12 cellular contexts compared by ENCODE assay signal in genomic region chr6:29827579-29828470, GRCh38. TPM values are rescaled to one million over a fixed set of nuclear protein-coding genes. Genes with fewer than 3 reads are reported as not detected.
DNase-seq lines count a peak whose midpoint lies in the region; ATAC-seq, FAIRE-seq and TF ChIP-seq lines count a peak whose summit lies in the region.
"Had no signal": no experiment of that assay in that cellular context is flagged by ENCODE, and none has a peak within 500 bp of the region (broad histone marks: within the 10 kb centered on the region; RNA-seq: fewer than 3 reads in every experiment).

HLA-G (plus strand) TSS chr6:29827825; CDS start chr6:29827845, 20 bp downstream.

- no peak for FAIRE-seq in bronchial epithelial cell (lab: Jason Lieb, UNC)

- DNase-seq in SK-N-SH (no peak), bronchial epithelial cell (ENCODE audit: low read depth) (no peak), left lung (peak in 1 of 2 donors; percentile 77), GM13976 (ENCODE audit: low spot score) (no peak), HAP-1 (ENCODE audit: low spot score in 2 of 2) (no peak)
- DNase-seq in activated CD8-positive, alpha-beta memory T cell treated with anti-CD3 and anti-CD28 coated beads, Interleukin-2, amount 50 U/mL, for 4 hours = no peak
- DNase-seq: 8988T had no signal

- no peaks in the 10 kb centered on the region for H3K9me3 Mint-ChIP-seq in stimulated activated naive CD8-positive, alpha-beta T cell treated with anti-CD3 and anti-CD28 coated beads, Interleukin-15, Interleukin-2, amounts not matched to agents 100 ng/mL and 50 ng/mL, for 24 hours
- H3K9me3 Mint-ChIP-seq: dendritic cell treated with granulocyte-macrophage colony-stimulating factor and Interleukin-4, amounts not matched to agents 40 ng/mL and 50 ng/mL, for 4 days had no signal

- POLR2A ChIA-PET in SK-N-SH (lab: Yijun Ruan, JAX) = no interaction called here

- H3K4me1 ChIP-seq in SK-N-SH (ENCODE audit: control insufficient read depth in 1 of 2, insufficient read depth in 2 of 2, low read depth in 1 of 2, low read length in 1 of 2) (no peaks in the 10 kb centered on the region), left lung (peaks cover 8 to 11% of the 10 kb centered on the region in 2 donors), HAP-1 (no peaks in the 10 kb centered on the region)

- H3K4me1 Mint-ChIP-seq in stimulated activated naive CD8-positive, alpha-beta T cell treated with anti-CD3 and anti-CD28 coated beads, Interleukin-15, Interleukin-2, amounts not matched to agents 100 ng/mL and 50 ng/mL, for 24 hours (ENCODE audit: low read depth) = peaks cover 4% of the 10 kb centered on the region

- H3K9me3 ChIP-seq in SK-N-SH (no peaks in the 10 kb centered on the region), left lung (no peaks in the 10 kb centered on the region), HAP-1 (no peaks in the 10 kb centered on the region)

- H3K27me3 ChIP-seq in SK-N-SH (ENCODE audit: insufficient read depth) (peaks cover 11% of the 10 kb centered on the region; the same call in 1 of the 2 replicates), bronchial epithelial cell (ENCODE audit: control insufficient read depth, insufficient read depth, low read length) (peaks cover 13% of the 10 kb centered on the region), left lung (peaks cover 19 to 90% of the 10 kb centered on the region in 2 donors), HAP-1 (ENCODE audit: low read depth) (no peaks in the 10 kb centered on the region)

- WGBS in SK-N-SH (ENCODE audit: low lambda C conversion rate) = 42% methylated on average over 11 of the region's 75 CpGs

- CTCF ChIA-PET in SK-N-SH (lab: Yijun Ruan, JAX) = no interaction called here

- no peaks in the 10 kb centered on the region for H3K9me2 ChIP-seq in SK-N-SH

- TF ChIP-seq EP300 in SK-N-SH (IDR thresholded peaks at IDR 0.05; ENCODE audit: borderline replicate concordance in 1 of 2, low read depth in 1 of 2, low read length in 1 of 2) = no peak

- ATAC-seq in SK-N-SH treated with all-trans-retinoic acid at 6 μM for 48 hours (peak; percentile 26; the same call in 2 of the 3 replicates), left lung (peak; percentile 61)

- no peak within 1 kb of the TSS for H3K27ac ChIP-seq in SK-N-SH (ENCODE audit: low read depth in 2 of 2, low read length in 1 of 2)
- no peak within 1 kb of the TSS for H3K27ac ChIP-seq in left lung
- H3K27ac ChIP-seq: GM23248 had no signal

- no peak for TF ChIP-seq RAD21 in SK-N-SH (IDR thresholded peaks at IDR 0.05; ENCODE audit: low read length)

- H3K36me3 ChIP-seq in SK-N-SH (replicated peaks in 1 of 2; ENCODE audit: control insufficient read depth in 1 of 2, insufficient read depth in 2 of 2, low read length in 1 of 2) = no peaks in the 10 kb centered on the region
- no peaks in the 10 kb centered on the region for H3K36me3 ChIP-seq in bronchial epithelial cell (ENCODE audit: control insufficient read depth, insufficient read depth, low read length)
- no peaks in the 10 kb centered on the region for H3K36me3 ChIP-seq in left lung
- H3K36me3 ChIP-seq in HAP-1 (replicated peaks) = no peaks in the 10 kb centered on the region

- H2AFZ ChIP-seq in SK-N-SH (ENCODE audit: low read depth) = no peak within 1 kb of the TSS
- H2AFZ ChIP-seq: GM23248 had no signal

- TF ChIP-seq CTCF in SK-N-SH (IDR thresholded peaks at IDR 0.05) = no peak
- TF ChIP-seq CTCF in bronchial epithelial cell (IDR thresholded peaks at IDR 0.05; ENCODE audit: insufficient read depth, low read length, severe bottlenecking) = no peak
- TF ChIP-seq CTCF in left lung (IDR thresholded peaks at IDR 0.05) = no peak
- no peak for TF ChIP-seq CTCF in GM13976 (IDR thresholded peaks at IDR 0.05; ENCODE audit: borderline replicate concordance, control extremely low read depth, extremely low read depth, insufficient read depth, missing control alignments)

- peaks cover 69% of the 10 kb centered on the region for H3K27me3 Mint-ChIP-seq in stimulated activated naive CD8-positive, alpha-beta T cell treated with anti-CD3 and anti-CD28 coated beads, Interleukin-15, Interleukin-2, amounts not matched to agents 100 ng/mL and 50 ng/mL, for 24 hours

- no peak within 1 kb of the TSS for H3K27ac Mint-ChIP-seq in stimulated activated naive CD8-positive, alpha-beta T cell treated with anti-CD3 and anti-CD28 coated beads, Interleukin-15, Interleukin-2, amounts not matched to agents 100 ng/mL and 50 ng/mL, for 24 hours
- H3K27ac Mint-ChIP-seq: dendritic cell treated with granulocyte-macrophage colony-stimulating factor and Interleukin-4, amounts not matched to agents 40 ng/mL and 50 ng/mL, for 4 days had no signal

- in situ Hi-C loops in GM13976 (cut with MboI; ENCODE audit: low sequenced_read_pairs, unreplicated experiment) = no loop called here
- in situ Hi-C loops in HAP-1 (cut with MboI; ENCODE audit: low sequenced_read_pairs) = no loop called here

- H3F3A ChIP-seq in SK-N-SH (replicated peaks; ENCODE audit: insufficient read depth) = no peaks in the 10 kb centered on the region

- H3K9ac ChIP-seq in SK-N-SH = no peak within 1 kb of the TSS
- H3K9ac ChIP-seq: GM23248 had no signal

- H3K4me3 Mint-ChIP-seq in stimulated activated naive CD8-positive, alpha-beta T cell treated with anti-CD3 and anti-CD28 coated beads, Interleukin-15, Interleukin-2, amounts not matched to agents 100 ng/mL and 50 ng/mL, for 24 hours = peak within 1 kb of the TSS; percentile 54
- H3K4me3 Mint-ChIP-seq: dendritic cell treated with granulocyte-macrophage colony-stimulating factor and Interleukin-4, amounts not matched to agents 40 ng/mL and 50 ng/mL, for 4 days had no signal

- H3K4me3 ChIP-seq in SK-N-SH (ENCODE audit: low read depth in 2 of 2, low read length in 1 of 2) (no peak within 1 kb of the TSS), bronchial epithelial cell (ENCODE audit: low read depth, low read length) (peak within 1 kb of the TSS; percentile 25), left lung (peak within 1 kb of the TSS; percentile 15 to 32), HAP-1 (no peak within 1 kb of the TSS)
- H3K4me3 ChIP-seq: GM23248 had no signal

- H3K4me2 ChIP-seq in SK-N-SH = no peak within 1 kb of the TSS

- intact Hi-C loops in left lung (cut with DNase I) = no loop called here

- H4K20me1 ChIP-seq in SK-N-SH (ENCODE audit: insufficient read depth) = no peaks in the 10 kb centered on the region

- H3K79me2 ChIP-seq in SK-N-SH (ENCODE audit: insufficient read depth) = no peaks in the 10 kb centered on the region

- H3K36me3 Mint-ChIP-seq in stimulated activated naive CD8-positive, alpha-beta T cell treated with anti-CD3 and anti-CD28 coated beads, Interleukin-15, Interleukin-2, amounts not matched to agents 100 ng/mL and 50 ng/mL, for 24 hours (ENCODE audit: low read depth) = no peaks in the 10 kb centered on the region

TF ChIP-seq in SK-N-SH treated with all-trans-retinoic acid at 6 μM for 48 hours, 23 proteins besides CTCF, POLR2A, EP300 and RAD21 (continues in another document):
- TF ChIP-seq OSR1 (CRISPR knock-in tag; IDR thresholded peaks at IDR 0.05) (no peak), ZNF8 (CRISPR knock-in tag; IDR thresholded peaks at IDR 0.05) (no peak), GLIS3 (CRISPR knock-in tag; IDR thresholded peaks at IDR 0.05) (no peak), ZNF70 (CRISPR knock-in tag; IDR thresholded peaks at IDR 0.05) (no peak), ESRRG (CRISPR knock-in tag; IDR thresholded peaks at IDR 0.05) (no peak), CSDC2 (CRISPR knock-in tag; IDR thresholded peaks at IDR 0.05) (no peak)
- TF ChIP-seq, protein P1, sequence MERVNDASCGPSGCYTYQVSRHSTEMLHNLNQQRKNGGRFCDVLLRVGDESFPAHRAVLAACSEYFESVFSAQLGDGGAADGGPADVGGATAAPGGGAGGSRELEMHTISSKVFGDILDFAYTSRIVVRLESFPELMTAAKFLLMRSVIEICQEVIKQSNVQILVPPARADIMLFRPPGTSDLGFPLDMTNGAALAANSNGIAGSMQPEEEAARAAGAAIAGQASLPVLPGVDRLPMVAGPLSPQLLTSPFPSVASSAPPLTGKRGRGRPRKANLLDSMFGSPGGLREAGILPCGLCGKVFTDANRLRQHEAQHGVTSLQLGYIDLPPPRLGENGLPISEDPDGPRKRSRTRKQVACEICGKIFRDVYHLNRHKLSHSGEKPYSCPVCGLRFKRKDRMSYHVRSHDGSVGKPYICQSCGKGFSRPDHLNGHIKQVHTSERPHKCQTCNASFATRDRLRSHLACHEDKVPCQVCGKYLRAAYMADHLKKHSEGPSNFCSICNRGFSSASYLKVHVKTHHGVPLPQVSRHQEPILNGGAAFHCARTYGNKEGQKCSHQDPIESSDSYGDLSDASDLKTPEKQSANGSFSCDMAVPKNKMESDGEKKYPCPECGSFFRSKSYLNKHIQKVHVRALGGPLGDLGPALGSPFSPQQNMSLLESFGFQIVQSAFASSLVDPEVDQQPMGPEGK (CRISPR knock-in tag; IDR thresholded peaks at IDR 0.05; ENCODE audit: borderline replicate concordance) = no peak

TF ChIP-seq in SK-N-SH, 30 proteins besides CTCF, POLR2A, EP300 and RAD21:
- no peak for TF ChIP-seq TEAD4 (IDR thresholded peaks at IDR 0.05; ENCODE audit: borderline replicate concordance, insufficient read depth)
- TF ChIP-seq, protein P2, sequence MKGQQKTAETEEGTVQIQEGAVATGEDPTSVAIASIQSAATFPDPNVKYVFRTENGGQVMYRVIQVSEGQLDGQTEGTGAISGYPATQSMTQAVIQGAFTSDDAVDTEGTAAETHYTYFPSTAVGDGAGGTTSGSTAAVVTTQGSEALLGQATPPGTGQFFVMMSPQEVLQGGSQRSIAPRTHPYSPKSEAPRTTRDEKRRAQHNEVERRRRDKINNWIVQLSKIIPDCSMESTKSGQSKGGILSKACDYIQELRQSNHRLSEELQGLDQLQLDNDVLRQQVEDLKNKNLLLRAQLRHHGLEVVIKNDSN (IDR thresholded peaks at IDR 0.05; ENCODE audit: borderline replicate concordance, low read depth) = no peak

RNA-seq across cellular contexts. Expression of gene HLA-G, which starts in this region (rescaled TPM):
- not detected in 2 replicates for polyA plus RNA-seq in SK-N-SH (2012; rRNA removed)
- polyA plus RNA-seq in SK-N-SH (2012; cell fraction: cytosol; rRNA removed) = not detected in 2 replicates
- not detected in 2 replicates for polyA plus RNA-seq in SK-N-SH (2012; cell fraction: nucleus; rRNA removed)
- total RNA-seq in bronchial epithelial cell (4.9 and 13.2 TPM in 2 replicates), left lung (10 to 100 TPM; 11.1 to 17.7 TPM)
- total RNA-seq: GM23248, myocyte had no signal

Comparison
In these comparisons a context has a peak if more than half of its experiments do, and no peak if none do; other contexts are left out.
1. H3K4me3 ChIP-seq: peak in bronchial epithelial cell (single experiment) and left lung (2 of 2); none in SK-N-SH (0 of 2) and HAP-1 (single experiment).